In genomic region chr12:124419292-124420040, GRCh38 we compare ENCODE assay signal across 12 cellular contexts.
A peak's percentile ranks its signal among the peaks of the same experiment; 100 is the strongest.
DNase-seq lines count a peak whose midpoint lies in the region; ATAC-seq, FAIRE-seq and TF ChIP-seq lines count a peak whose summit lies in the region.
"Had no signal": no experiment of that assay in that cellular context is flagged by ENCODE, and none has a peak within 500 bp of the region (broad histone marks: within the 10 kb centered on the region; RNA-seq: fewer than 3 reads in every experiment).

No MANE protein-coding gene starts in this region.

- H3K4me3 ChIP-seq in right cardiac atrium (ENCODE audit: low read length) (no peak overlapping the region), astrocyte (ENCODE audit: insufficient read depth, low read depth, low read length) (no peak overlapping the region), hepatocyte (no peak overlapping the region), uterus (no peak overlapping the region)

- H3K4me2 ChIP-seq in astrocyte (ENCODE audit: low read length) = no peak overlapping the region
- no peak overlapping the region for H3K4me2 ChIP-seq in hepatocyte

- H3K9me3 Mint-ChIP-seq in astrocyte (ENCODE audit: unreplicated experiment) = no peaks in the 10 kb centered on the region
- H3K9me3 Mint-ChIP-seq: activated naive CD4-positive, alpha-beta T cell treated with anti-CD3 and anti-CD28 coated beads for 36 hours had no signal

- H3K4me1 ChIP-seq in right cardiac atrium (ENCODE audit: control insufficient read depth, insufficient read depth, low read length) (peaks cover 14% of the 10 kb centered on the region), astrocyte (ENCODE audit: insufficient read depth, low read length) (peaks cover 36% of the 10 kb centered on the region), hepatocyte (ENCODE audit: insufficient read depth) (peaks cover 19% of the 10 kb centered on the region), uterus (peaks cover 0 to 16% of the 10 kb centered on the region in 2 donors)

- H3K36me3 ChIP-seq in astrocyte (ENCODE audit: insufficient read depth, low read length) (peaks cover 7% of the 10 kb centered on the region), hepatocyte (replicated peaks; ENCODE audit: insufficient read depth, low read depth) (no peaks in the 10 kb centered on the region), uterus (no peaks in the 10 kb centered on the region)

- peaks cover 62% of the 10 kb centered on the region for H4K20me1 ChIP-seq in astrocyte (ENCODE audit: insufficient read depth, low read length)
- peaks cover 3% of the 10 kb centered on the region for H4K20me1 ChIP-seq in hepatocyte (ENCODE audit: insufficient read depth, poor library complexity, severe bottlenecking)

- H3K79me2 ChIP-seq in astrocyte (ENCODE audit: insufficient read depth, low read length) = peaks cover 57% of the 10 kb centered on the region
- peaks cover 14% of the 10 kb centered on the region for H3K79me2 ChIP-seq in hepatocyte

- H3K27me3 ChIP-seq in right cardiac atrium (ENCODE audit: control insufficient read depth, insufficient read depth) = no peaks in the 10 kb centered on the region
- no peaks in the 10 kb centered on the region for H3K27me3 ChIP-seq in astrocyte (ENCODE audit: insufficient read depth, low read length)
- H3K27me3 ChIP-seq in hepatocyte = no peaks in the 10 kb centered on the region
- no peaks in the 10 kb centered on the region for H3K27me3 ChIP-seq in uterus

- WGBS in right cardiac atrium = 89% methylated on average over 21 of the region's 21 CpGs
- 90% methylated on average over 21 of the region's 21 CpGs for WGBS in hepatocyte (ENCODE audit: low lambda C conversion rate, missing lambda C conversion rate)

- no peak overlapping the region for H3K27ac ChIP-seq in right cardiac atrium (ENCODE audit: low read length)
- no peak overlapping the region for H3K27ac ChIP-seq in astrocyte (ENCODE audit: low read depth, low read length)
- peak overlapping the region; percentile 51 for H3K27ac ChIP-seq in hepatocyte
- peak overlapping the region; percentile 87 to 96 for H3K27ac ChIP-seq in uterus

- intact Hi-C loops in right cardiac atrium (cut with DNase I) (loop anchor here in 1 of 4 donors (5.0 kb wide), 1 partner anchor 32 kb away; no protein-coding TSS in a partner anchor), cardiac septum (cut with DNase I) (loop anchor here (5.0 kb wide), 1 partner anchor 148 kb away; the partner anchor contains the start of gene NCOR2), uterus (cut with DNase I; ENCODE audit: low total_unique reads) (loop anchor here (5.0 kb wide), 1 partner anchor 32 kb away; no protein-coding TSS in a partner anchor)

- no peak overlapping the region for H3K9ac ChIP-seq in astrocyte (ENCODE audit: low read length)

- peaks cover 5% of the 10 kb centered on the region for H3K4me1 Mint-ChIP-seq in astrocyte (ENCODE audit: low read depth, unreplicated experiment)

- no peak for FAIRE-seq in astrocyte (lab: Jason Lieb, UNC)
- FAIRE-seq: colon, small intestine had no signal

- no peaks in the 10 kb centered on the region for H3K9me2 ChIP-seq in hepatocyte (replicated peaks; ENCODE audit: insufficient read depth)

- H3K9me3 ChIP-seq in right cardiac atrium (ENCODE audit: control insufficient read depth, low read length) (no peaks in the 10 kb centered on the region), astrocyte (ENCODE audit: insufficient read depth, low read depth, low read length) (no peaks in the 10 kb centered on the region), hepatocyte (ENCODE audit: low read depth) (no peaks in the 10 kb centered on the region), uterus (no peaks in the 10 kb centered on the region)

- no peaks in the 10 kb centered on the region for H3K27me3 Mint-ChIP-seq in astrocyte (ENCODE audit: low read depth, unreplicated experiment)

- peak overlapping the region; percentile 40 for H3K4me3 Mint-ChIP-seq in astrocyte (ENCODE audit: unreplicated experiment)
- H3K4me3 Mint-ChIP-seq: activated naive CD4-positive, alpha-beta T cell treated with anti-CD3 and anti-CD28 coated beads for 36 hours had no signal

- no peak for TF ChIP-seq CTCF in astrocyte (IDR thresholded peaks at IDR 0.05; ENCODE audit: insufficient read depth, low read depth, low read length)
- TF ChIP-seq CTCF in hepatocyte (IDR thresholded peaks at IDR 0.05; ENCODE audit: poor library complexity) = no peak
- TF ChIP-seq CTCF in uterus (IDR thresholded peaks at IDR 0.05) = no peak

- ATAC-seq in right cardiac atrium (no peak), GM21825 (IDR thresholded peaks at IDR 0.05; ENCODE audit: unreplicated experiment) (no peak)

- peaks cover 17% of the 10 kb centered on the region for H3K36me3 Mint-ChIP-seq in astrocyte (ENCODE audit: low read depth, unreplicated experiment)

- no peak overlapping the region for H3K27ac Mint-ChIP-seq in astrocyte (ENCODE audit: unreplicated experiment)
- H3K27ac Mint-ChIP-seq: activated naive CD4-positive, alpha-beta T cell treated with anti-CD3 and anti-CD28 coated beads for 36 hours had no signal

- TF ChIP-seq POLR2A in uterus (IDR thresholded peaks at IDR 0.05) = no peak

- H2AFZ ChIP-seq in astrocyte (ENCODE audit: low read depth, low read length) (no peak overlapping the region), hepatocyte (no peak overlapping the region)

- DNase-seq in right cardiac atrium (peak in 2 of 3 donors; percentile 46 to 58), cardiac septum (ENCODE audit: low spot score) (no peak), astrocyte (ENCODE audit: low read depth) (no peak), hepatocyte (ENCODE audit: low spot score) (no peak), uterus (no peak), AG08396 (ENCODE audit: low spot score) (no peak), retina (no peak)
- DNase-seq: activated naive CD4-positive, alpha-beta T cell treated with anti-CD3 and anti-CD28 coated beads for 36 hours; OCI-M1; small intestine had no signal

Comparison
In these comparisons a context has a peak if more than half of its experiments do, and no peak if none do; other contexts are left out.
1. DNase-seq: peak in right cardiac atrium (2 of 3); none in cardiac septum (single experiment), astrocyte (single experiment), hepatocyte (single experiment), uterus (0 of 2), AG08396 (single experiment) and retina (single experiment).
2. H3K27ac ChIP-seq: peak in hepatocyte (single experiment) and uterus (2 of 2); none in right cardiac atrium (single experiment) and astrocyte (single experiment).